Comparison of ENCODE assay signal across 31 cellular contexts in the genomic region with DNA sequence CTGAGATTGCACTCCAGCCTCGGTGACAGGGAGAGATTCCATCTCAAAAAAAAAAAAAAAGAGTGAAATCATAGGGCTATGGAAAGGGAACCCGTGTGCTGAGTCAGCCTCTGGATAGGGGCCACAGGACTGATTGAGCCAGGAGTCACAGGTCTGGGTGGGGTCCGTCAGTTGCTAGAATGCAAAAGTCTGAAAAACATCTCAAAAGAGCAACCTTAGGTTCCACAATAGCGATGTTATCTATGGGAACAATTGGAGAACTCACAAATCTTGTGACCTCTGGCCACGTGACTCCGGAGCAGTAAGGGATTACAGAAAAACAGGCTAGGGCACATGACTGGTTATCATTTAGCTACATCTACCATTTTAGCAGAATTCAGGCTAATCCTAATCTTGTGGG. TPM values are rescaled to one million over a fixed set of nuclear protein-coding genes. Genes with fewer than 3 reads are reported as not detected.
"Had no signal": no experiment of that assay in that cellular context is flagged by ENCODE, and none has a peak within 500 bp of the region (broad histone marks: within the 10 kb centered on the region; RNA-seq: fewer than 3 reads in every experiment).

No MANE protein-coding gene starts in this region.

- H3K36me3 ChIP-seq: cardiac muscle cell, colonic mucosa, heart left ventricle, sigmoid colon, thyroid gland had no signal

- H3K4me3 ChIP-seq: body of pancreas, cardiac muscle cell, colonic mucosa, heart left ventricle, sigmoid colon, thyroid gland had no signal

- H3K27ac ChIP-seq: body of pancreas, cardiac muscle cell, colonic mucosa, foreskin keratinocyte, heart left ventricle, sigmoid colon, thyroid gland had no signal

- DNase-seq: activated CD4-positive, alpha-beta T cell treated with anti-CD3 and anti-CD28 coated beads for 1 hour; activated CD4-positive, alpha-beta T cell treated with anti-CD3 and anti-CD28 coated beads, Interleukin-2, amount 10 ng/mL, durations not matched to agents 7 days and 5 days; activated CD8-positive, alpha-beta T cell treated with anti-CD3 and anti-CD28 coated beads for 36 hours; activated T-cell treated with anti-CD3 and anti-CD28 coated beads, Interleukin-2, amount 50 U/mL, for 48 hours; body of pancreas; cerebellar nuclear complex; colonic mucosa; effector memory CD4-positive, alpha-beta T cell; foreskin keratinocyte; heart left ventricle; hypothalamus; immature natural killer cell; kidney; left colon; mammary epithelial cell; retina; sigmoid colon; small intestine; stimulated activated CD4-positive, alpha-beta T cell treated with anti-CD3 and anti-CD28 coated beads, Interleukin-4, amount 100 ng/mL, for 24 hours; stimulated activated naive CD8-positive, alpha-beta T cell treated with anti-CD3 and anti-CD28 coated beads, Interleukin-15, amount 100 ng/mL, for 72 hours; T-helper 2 cell; thyroid gland had no signal

- H3K36me3 Mint-ChIP-seq: activated naive CD4-positive, alpha-beta T cell treated with anti-CD3 and anti-CD28 coated beads, Interleukin-2, amount 50 U/mL, for 72 hours; immature natural killer cell; stimulated activated effector memory CD8-positive, alpha-beta T cell treated with anti-CD3 and anti-CD28 coated beads, Interleukin-12 subunit alpha, Interleukin-12 subunit beta, amount 100 ng/mL, for 72 hours; WTC11 had no signal

- H3K9me3 Mint-ChIP-seq: activated CD4-positive, alpha-beta T cell treated with anti-CD3 and anti-CD28 coated beads, Interleukin-2, amount 10 ng/mL, durations not matched to agents 7 days and 5 days; activated naive CD4-positive, alpha-beta T cell treated with anti-CD3 and anti-CD28 coated beads, Interleukin-2, amount 50 U/mL, for 72 hours; activated T-helper 2 cell treated with anti-CD3 and anti-CD28 coated beads, Interferon-gamma antibody, Interleukin-2, Interleukin-4, amounts not matched to agents 10 μg/mL and 5 μg/mL and 100 μg/mL, durations not matched to agents 14 hours and 24 hours and 36 hours; immature natural killer cell; nephron; stimulated activated effector memory CD8-positive, alpha-beta T cell treated with anti-CD3 and anti-CD28 coated beads, Interleukin-12 subunit alpha, Interleukin-12 subunit beta, amount 100 ng/mL, for 72 hours; stimulated activated naive CD8-positive, alpha-beta T cell treated with anti-CD3 and anti-CD28 coated beads, Interleukin-15, amount 100 ng/mL, for 72 hours; WTC11 had no signal

- ATAC-seq: activated CD8-positive, alpha-beta T cell treated with anti-CD3 and anti-CD28 coated beads for 36 hours; activated naive CD4-positive, alpha-beta T cell treated with anti-CD3 and anti-CD28 coated beads, Interleukin-2, amount 50 U/mL, for 72 hours; body of pancreas; foreskin keratinocyte; heart left ventricle; left colon; stimulated activated effector memory CD8-positive, alpha-beta T cell treated with anti-CD3 and anti-CD28 coated beads, Interleukin-12 subunit alpha, Interleukin-12 subunit beta, amount 100 ng/mL, for 72 hours; stimulated activated naive CD8-positive, alpha-beta T cell treated with anti-CD3 and anti-CD28 coated beads, Interleukin-15, amount 100 ng/mL, for 72 hours; WTC11 had no signal

- H3K27me3 Mint-ChIP-seq: activated CD8-positive, alpha-beta T cell treated with anti-CD3 and anti-CD28 coated beads for 36 hours; stimulated activated naive CD8-positive, alpha-beta T cell treated with anti-CD3 and anti-CD28 coated beads, Interleukin-15, amount 100 ng/mL, for 72 hours had no signal

- H3K4me1 ChIP-seq: body of pancreas, colonic mucosa, foreskin keratinocyte, heart left ventricle, sigmoid colon, thyroid gland had no signal

- H3K4me1 Mint-ChIP-seq: activated CD4-positive, alpha-beta T cell treated with anti-CD3 and anti-CD28 coated beads, Interleukin-2, amount 10 ng/mL, durations not matched to agents 7 days and 5 days; immature natural killer cell; nephron; stimulated activated effector memory CD8-positive, alpha-beta T cell treated with anti-CD3 and anti-CD28 coated beads, Interleukin-12 subunit alpha, Interleukin-12 subunit beta, amount 100 ng/mL, for 72 hours; stimulated activated naive CD8-positive, alpha-beta T cell treated with anti-CD3 and anti-CD28 coated beads, Interleukin-15, amount 100 ng/mL, for 72 hours; WTC11 had no signal

- H3K9me3 ChIP-seq: body of pancreas, colonic mucosa, heart left ventricle, sigmoid colon, thyroid gland had no signal

- H3K27me3 ChIP-seq: body of pancreas, cardiac muscle cell, colonic mucosa, foreskin keratinocyte, heart left ventricle, sigmoid colon, thyroid gland had no signal

- H3K4me3 Mint-ChIP-seq: activated CD4-positive, alpha-beta T cell treated with anti-CD3 and anti-CD28 coated beads, Interleukin-2, amount 10 ng/mL, durations not matched to agents 7 days and 5 days; activated CD8-positive, alpha-beta T cell treated with anti-CD3 and anti-CD28 coated beads for 36 hours; immature natural killer cell; nephron; stimulated activated effector memory CD8-positive, alpha-beta T cell treated with anti-CD3 and anti-CD28 coated beads, Interleukin-12 subunit alpha, Interleukin-12 subunit beta, amount 100 ng/mL, for 72 hours; stimulated activated naive CD8-positive, alpha-beta T cell treated with anti-CD3 and anti-CD28 coated beads, Interleukin-15, amount 100 ng/mL, for 72 hours; WTC11 had no signal

- H3K27ac Mint-ChIP-seq: activated CD4-positive, alpha-beta T cell treated with anti-CD3 and anti-CD28 coated beads, Interleukin-2, amount 10 ng/mL, durations not matched to agents 7 days and 5 days; activated CD8-positive, alpha-beta T cell treated with anti-CD3 and anti-CD28 coated beads for 36 hours; activated naive CD4-positive, alpha-beta T cell treated with anti-CD3 and anti-CD28 coated beads, Interleukin-2, amount 50 U/mL, for 72 hours; activated T-helper 2 cell treated with anti-CD3 and anti-CD28 coated beads, Interferon-gamma antibody, Interleukin-2, Interleukin-4, amounts not matched to agents 10 μg/mL and 5 μg/mL and 100 μg/mL, durations not matched to agents 14 hours and 24 hours and 36 hours; immature natural killer cell; nephron; progenitor cell of endocrine pancreas; stimulated activated effector memory CD8-positive, alpha-beta T cell treated with anti-CD3 and anti-CD28 coated beads, Interleukin-12 subunit alpha, Interleukin-12 subunit beta, amount 100 ng/mL, for 72 hours; stimulated activated naive CD8-positive, alpha-beta T cell treated with anti-CD3 and anti-CD28 coated beads, Interleukin-15, amount 100 ng/mL, for 72 hours; WTC11 had no signal

RNA-seq across cellular contexts. Expression of a gene that starts 32.8 kb away (rescaled TPM):
- total RNA-seq: activated CD8-positive, alpha-beta T cell treated with anti-CD3 and anti-CD28 coated beads for 36 hours; activated T-helper 2 cell treated with anti-CD3 and anti-CD28 coated beads, Interferon-gamma antibody, Interleukin-2, Interleukin-4, amounts not matched to agents 10 μg/mL and 5 μg/mL and 100 μg/mL, durations not matched to agents 14 hours and 24 hours and 36 hours; dermis microvascular lymphatic vessel endothelial cell; foreskin keratinocyte; osteocyte had no signal
